Comparison of ENCODE assay signal across 8 cellular contexts in genomic region chr10:73218466-73219191, GRCh38. TPM values are rescaled to one million over a fixed set of nuclear protein-coding genes. Genes with fewer than 3 reads are reported as not detected.
DNase-seq lines count a peak whose midpoint lies in the region; ATAC-seq and TF ChIP-seq lines count a peak whose summit lies in the region.

No MANE protein-coding gene starts in this region.

- CTCF ChIA-PET in HCT116 (lab: Charles Lee): interaction anchor here (0.6 to 1.2 kb wide), 6 partner anchors 13 to 122 kb away, joined by 3 to 5 read pairs (median 3); partner anchors contain the start of gene P4HA1

- H3K9me2 ChIP-seq in HCT116 (ENCODE audit: insufficient read depth): no peaks in the 10 kb centered on the region

- no peak overlapping the region for H3K4me3 Mint-ChIP-seq in CD14-positive monocyte
- H3K4me3 Mint-ChIP-seq in stimulated activated naive B cell treated with anti-CD40 and anti-IgM and Interleukin-4, amounts not matched to agents 10 μg/mL and 1 μg/mL and 100 μg/mL, for 72 hours: no peak overlapping the region

- in situ Hi-C loops in G401 (cut with HindIII; ENCODE audit: low sequenced_read_pairs): no loop called here

- ATAC-seq in HCT116: peak; percentile 69
- no peak for ATAC-seq in stimulated activated naive B cell treated with anti-CD40 and anti-IgM and Interleukin-4, amounts not matched to agents 10 μg/mL and 1 μg/mL and 100 μg/mL, for 72 hours (replicated peaks)

- H3K36me3 Mint-ChIP-seq in CD14-positive monocyte: peaks cover 52 to 60% of the 10 kb centered on the region in 2 donors
- peaks cover 41 to 72% of the 10 kb centered on the region in 2 donors for H3K36me3 Mint-ChIP-seq in stimulated activated naive B cell treated with anti-CD40 and anti-IgM and Interleukin-4, amounts not matched to agents 10 μg/mL and 1 μg/mL and 100 μg/mL, for 72 hours

- TF ChIP-seq CTCF in CD14-positive monocyte (IDR thresholded peaks at IDR 0.05) (peak; percentile 29), HCT116 (IDR thresholded peaks at IDR 0.05 in 2 of 3, conservative IDR thresholded peaks at IDR 0.05 in 1 of 3; ENCODE audit: borderline replicate concordance in 1 of 3, insufficient read depth in 1 of 3, low read depth in 2 of 3, low read length in 2 of 3) (peak; percentile 26 to 68 (median 53); a peak in 4 of 6 replicates)

- H3K4me1 Mint-ChIP-seq in CD14-positive monocyte: no peaks in the 10 kb centered on the region
- peaks cover 0 to 3% of the 10 kb centered on the region in 2 donors for H3K4me1 Mint-ChIP-seq in stimulated activated naive B cell treated with anti-CD40 and anti-IgM and Interleukin-4, amounts not matched to agents 10 μg/mL and 1 μg/mL and 100 μg/mL, for 72 hours

- RAD21 ChIA-PET in HCT116 (lab: Charles Lee; ENCODE audit: low non-redundant PET in 1 of 2, low total read pairs in 2 of 2, uncharacterized antibody in 2 of 2, unreplicated experiment in 2 of 2): no interaction called here

- POLR2A ChIA-PET in HCT116 (lab: Charles Lee): no interaction called here

- no peaks in the 10 kb centered on the region for H3K9me3 ChIP-seq in HCT116 (ENCODE audit: control insufficient read depth in 1 of 2, insufficient read depth in 1 of 2, low read depth in 1 of 2, low read length in 2 of 2)
- no peaks in the 10 kb centered on the region for H3K9me3 ChIP-seq in iPS DF 6.9 (ENCODE audit: control insufficient read depth, insufficient read depth, low read length)

- no peak overlapping the region for H3K27ac Mint-ChIP-seq in CD14-positive monocyte
- H3K27ac Mint-ChIP-seq in stimulated activated naive B cell treated with anti-CD40 and anti-IgM and Interleukin-4, amounts not matched to agents 10 μg/mL and 1 μg/mL and 100 μg/mL, for 72 hours: no peak overlapping the region

- no peak for DNase-seq in CD14-positive monocyte (ENCODE audit: low spot score)
- peak; percentile 19 for DNase-seq in HCT116 (ENCODE audit: low read depth, low spot score)
- peak; percentile 24 for DNase-seq in SKM-1 treated with dmso at 0.1 percent for 144 hours (lab: John Stamatoyannopoulos, UW; ENCODE audit: unreplicated experiment)
- peak; percentile 5 for DNase-seq in iPS DF 6.9 (ENCODE audit: low read depth, low spot score)
- DNase-seq in NCI-H446 treated with DMSO at 0.1 percent for 48 hours (lab: John Stamatoyannopoulos, UW): no peak
- DNase-seq in stimulated activated naive B cell treated with anti-CD40 and anti-IgM and Interleukin-4, amounts not matched to agents 10 μg/mL and 1 μg/mL and 100 μg/mL, for 72 hours: no peak
- DNase-seq in NCI-H146 treated with DMSO at 0.1 percent for 48 hours (lab: John Stamatoyannopoulos, UW; ENCODE audit: unreplicated experiment): no peak
- no peak for DNase-seq in G401 (ENCODE audit: low spot score)

- H4K20me1 ChIP-seq in HCT116 (ENCODE audit: insufficient read depth): no peaks in the 10 kb centered on the region

- no CpG with 5 or more reads among the region's 2 CpGs for WGBS in iPS DF 6.9 (ENCODE audit: insufficient coverage, insufficient read length)

- TF ChIP-seq RAD21 in HCT116 (IDR thresholded peaks at IDR 0.05; ENCODE audit: low read depth): peak; percentile 41

- H3K27ac ChIP-seq in HCT116 (ENCODE audit: low read depth, low read length): no peak overlapping the region
- no peak overlapping the region for H3K27ac ChIP-seq in iPS DF 6.9 (ENCODE audit: low read length)

- no peak overlapping the region for H2AFZ ChIP-seq in HCT116 (ENCODE audit: low read depth, low read length, poor library complexity, severe bottlenecking)

- no peak overlapping the region for H3K9ac ChIP-seq in HCT116 (ENCODE audit: low read length)

- H3K4me3 ChIP-seq in HCT116 (replicated peaks in 1 of 2; ENCODE audit: low read depth in 1 of 2, low read length in 2 of 2) (no peak overlapping the region), iPS DF 6.9 (ENCODE audit: low read length) (no peak overlapping the region)

- no peak overlapping the region for H3K4me2 ChIP-seq in HCT116 (ENCODE audit: low read length)

- no peaks in the 10 kb centered on the region for H3K36me3 ChIP-seq in HCT116 (ENCODE audit: control insufficient read depth in 1 of 2, insufficient read depth in 2 of 2, low read length in 2 of 2)
- H3K36me3 ChIP-seq in iPS DF 6.9 (ENCODE audit: control insufficient read depth, insufficient read depth, low read length): no peaks in the 10 kb centered on the region; the same call in 1 of the 2 replicates

- BruUV-seq in HCT116 (replicated peaks; lab: Mats Ljungman, UMichigan): no TSS peak

- intact Hi-C loops in CD14-positive monocyte (cut with micrococcal nuclease): no loop called here
- intact Hi-C loops in HCT116 (cut with micrococcal nuclease): no loop called here

- peaks cover 0 to 2% (median 0%) of the 10 kb centered on the region in 7 donors for H3K9me3 Mint-ChIP-seq in CD14-positive monocyte
- H3K9me3 Mint-ChIP-seq in stimulated activated naive B cell treated with anti-CD40 and anti-IgM and Interleukin-4, amounts not matched to agents 10 μg/mL and 1 μg/mL and 100 μg/mL, for 72 hours: peaks cover 0 to 8% of the 10 kb centered on the region in 2 donors

- no peaks in the 10 kb centered on the region for H3K27me3 Mint-ChIP-seq in CD14-positive monocyte (ENCODE audit: low read depth in 3 of 3)
- no peaks in the 10 kb centered on the region for H3K27me3 Mint-ChIP-seq in stimulated activated naive B cell treated with anti-CD40 and anti-IgM and Interleukin-4, amounts not matched to agents 10 μg/mL and 1 μg/mL and 100 μg/mL, for 72 hours

- no peak for TF ChIP-seq POLR2A in HCT116 (IDR thresholded peaks at IDR 0.05; ENCODE audit: borderline replicate concordance, extremely low read depth, insufficient read depth, insufficient read length)

- no peaks in the 10 kb centered on the region for H3K79me2 ChIP-seq in HCT116 (ENCODE audit: insufficient read depth, low read length)

- H3K4me1 ChIP-seq in HCT116 (ENCODE audit: control insufficient read depth in 1 of 2, insufficient read depth in 2 of 2, low read length in 2 of 2) (no peaks in the 10 kb centered on the region), iPS DF 6.9 (ENCODE audit: control insufficient read depth, insufficient read depth, low read length) (no peaks in the 10 kb centered on the region)

- no peaks in the 10 kb centered on the region for H3K27me3 ChIP-seq in HCT116 (ENCODE audit: insufficient read depth, low read length)
- H3K27me3 ChIP-seq in iPS DF 6.9 (ENCODE audit: control insufficient read depth, insufficient read depth, low read length): no peaks in the 10 kb centered on the region

TF ChIP-seq in HCT116, 20 proteins besides CTCF, POLR2A, EP300 and RAD21:
- no peak for TF ChIP-seq SP1 (IDR thresholded peaks at IDR 0.05; ENCODE audit: low read depth)
- peak; percentile 18 for TF ChIP-seq YY1 (IDR thresholded peaks at IDR 0.05; ENCODE audit: extremely low read depth, insufficient replicate concordance, low read depth, low read length)

RNA-seq across cellular contexts. Expression of gene DNAJC9, which starts 28.4 kb away (rescaled TPM):
- 1 to 10 TPM; 2.3 to 2.4 TPM for polyA plus RNA-seq in CD14-positive monocyte
- total RNA-seq in HCT116 (2021; ENCODE audit: unreplicated experiment): 40.3 TPM
- polyA plus RNA-seq in HCT116 (2012): 27.4 and 31.2 TPM in 2 replicates
- 43.4 and 53.3 TPM in 2 replicates for total RNA-seq in G401 (2014; rRNA removed; shearing (Covaris generic))

RNA-seq across cellular contexts. Expression of gene MRPS16, which starts 33.8 kb away (rescaled TPM):
- polyA plus RNA-seq in CD14-positive monocyte: 100 to 1,000 TPM in 1 of 2 donors, 10 to 100 TPM in 1; 78.6 to 102 TPM
- total RNA-seq in HCT116 (2021; ENCODE audit: unreplicated experiment): 122 TPM
- polyA plus RNA-seq in HCT116 (2012): 120 and 122 TPM in 2 replicates
- total RNA-seq in G401 (2014; rRNA removed; shearing (Covaris generic)): 73.5 and 94.1 TPM in 2 replicates

RNA-seq across cellular contexts. Expression of gene FAM149B1, which starts 50.7 kb away (rescaled TPM):
- polyA plus RNA-seq in CD14-positive monocyte: 1 to 10 TPM; 2.6 TPM
- 17.5 TPM for total RNA-seq in HCT116 (2021; ENCODE audit: unreplicated experiment)
- polyA plus RNA-seq in HCT116 (2012): 13.0 and 15.8 TPM in 2 replicates
- total RNA-seq in G401 (2014; rRNA removed; shearing (Covaris generic)): 12.8 and 26.6 TPM in 2 replicates

RNA-seq across cellular contexts. Expression of gene ECD, which starts 50.8 kb away (rescaled TPM):
- 10 to 100 TPM; 16.7 to 20.2 TPM for polyA plus RNA-seq in CD14-positive monocyte
- 25.4 TPM for total RNA-seq in HCT116 (2021; ENCODE audit: unreplicated experiment)
- 10.6 and 13.8 TPM in 2 replicates for polyA plus RNA-seq in HCT116 (2012)
- total RNA-seq in G401 (2014; rRNA removed; shearing (Covaris generic)): 55.0 and 60.2 TPM in 2 replicates

Comparison
In these comparisons a context has a peak if more than half of its experiments do, and no peak if none do; other contexts are left out.
1. DNase-seq: peak in HCT116 (single experiment), SKM-1 treated with dmso at 0.1 percent for 144 hours (single experiment) and iPS DF 6.9 (single experiment); none in CD14-positive monocyte (single experiment), NCI-H446 treated with DMSO at 0.1 percent for 48 hours (single experiment), stimulated activated naive B cell treated with anti-CD40 and anti-IgM and Interleukin-4, amounts not matched to agents 10 μg/mL and 1 μg/mL and 100 μg/mL, for 72 hours (single experiment), NCI-H146 treated with DMSO at 0.1 percent for 48 hours (single experiment) and G401 (single experiment).